11 cellular contexts compared by ENCODE assay signal in the genomic region with DNA sequence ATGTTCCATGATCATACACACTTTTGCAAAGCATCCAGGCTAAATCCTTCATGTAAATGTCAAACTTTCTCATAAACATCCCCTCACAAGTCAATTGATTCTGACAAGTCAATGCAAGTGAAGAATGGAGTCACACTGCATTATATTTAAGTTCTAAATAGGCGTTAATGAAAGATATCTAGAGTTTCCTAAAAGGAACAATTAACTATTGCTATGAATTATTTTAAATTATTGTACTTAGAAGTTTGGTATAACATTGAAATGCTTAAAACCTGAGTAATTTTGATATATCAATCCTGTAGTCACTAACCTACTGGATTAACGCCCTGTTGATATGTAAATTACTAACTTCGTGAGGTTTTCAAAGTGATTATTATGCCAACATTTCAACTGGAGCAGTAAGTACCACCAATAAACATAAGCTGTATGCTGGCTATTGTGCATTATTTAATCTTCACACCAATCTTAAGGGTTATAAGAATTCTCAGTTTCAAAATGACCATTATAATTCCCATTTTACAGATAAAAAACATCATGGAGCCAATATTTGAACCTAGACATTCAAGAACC.
"Had no signal": no experiment of that assay in that cellular context is flagged by ENCODE, and none has a peak within 500 bp of the region (broad histone marks: within the 10 kb centered on the region; RNA-seq: fewer than 3 reads in every experiment).

No MANE protein-coding gene starts in this region.

- H2AFZ ChIP-seq: GM23248 had no signal

- H3K27ac ChIP-seq: GM23248, HL-60, KMS-11 had no signal

- H3K36me3 Mint-ChIP-seq: IgD-negative memory B cell had no signal

- H3K9me3 ChIP-seq: HAP-1 had no signal

- ATAC-seq: HCT116, HepG2 had no signal

- H3K9me3 Mint-ChIP-seq: IgD-negative memory B cell had no signal

- H3K4me1 Mint-ChIP-seq: IgD-negative memory B cell had no signal

- H3K4me3 Mint-ChIP-seq: HFFc6, IgD-negative memory B cell had no signal

- H3K27me3 Mint-ChIP-seq: IgD-negative memory B cell had no signal

- H3K27ac Mint-ChIP-seq: HFFc6, IgD-negative memory B cell had no signal

- H3K36me3 ChIP-seq: HAP-1 had no signal

- H3K4me3 ChIP-seq: GM23248, HAP-1 had no signal

- H3K4me2 ChIP-seq: KMS-11 had no signal

- DNase-seq: GM23248, GOT3, H7, HFFc6, KBM-7 had no signal

- H3K9ac ChIP-seq: GM23248, KMS-11 had no signal
